In the genomic region with DNA sequence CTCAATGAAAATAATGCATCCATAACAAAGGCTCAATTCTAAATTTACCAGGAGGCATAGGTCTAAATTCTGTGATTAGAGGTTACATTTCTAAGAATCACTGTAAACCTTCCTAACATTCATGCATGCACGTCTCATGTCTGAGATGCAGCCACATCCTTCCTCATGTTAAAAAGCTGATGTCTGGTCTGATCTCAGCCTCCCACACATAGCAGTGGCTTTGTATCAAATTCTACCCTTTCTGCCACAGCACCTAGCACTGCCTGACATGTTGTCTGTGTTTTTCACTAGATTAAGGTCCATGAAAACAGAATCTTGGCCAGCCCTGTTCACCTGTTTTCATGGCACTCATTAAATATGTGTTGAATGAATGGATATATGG, we compare ENCODE assay signal across 11 cellular contexts.
DNase-seq lines count a peak whose midpoint lies in the region; ATAC-seq and TF ChIP-seq lines count a peak whose summit lies in the region.
"Had no signal": no experiment of that assay in that cellular context is flagged by ENCODE, and none has a peak within 500 bp of the region (broad histone marks: within the 10 kb centered on the region; RNA-seq: fewer than 3 reads in every experiment).

No MANE protein-coding gene starts in this region.

- POLR2A ChIA-PET in CD8-positive, alpha-beta memory T cell (lab: Charles Lee), result no interaction called here

- peak overlapping the region in 3 of 7 donors; percentile 3 to 49 (median 44) for H3K4me3 Mint-ChIP-seq in CD8-positive, alpha-beta memory T cell
- H3K4me3 Mint-ChIP-seq in central memory CD8-positive, alpha-beta T cell, result no peak overlapping the region
- H3K4me3 Mint-ChIP-seq: activated naive CD4-positive, alpha-beta T cell treated with anti-CD3 and anti-CD28 coated beads, Interleukin-2, amount 50 U/mL, for 24 hours had no signal

- H3K27me3 ChIP-seq in CD8-positive, alpha-beta memory T cell (ENCODE audit: insufficient read depth, low read length, poor library complexity, severe bottlenecking), result no peaks in the 10 kb centered on the region
- no peaks in the 10 kb centered on the region for H3K27me3 ChIP-seq in OCI-LY1 (ENCODE audit: insufficient read depth, low read length)
- H3K27me3 ChIP-seq in osteoblast (ENCODE audit: insufficient read depth, low read length), result no peaks in the 10 kb centered on the region
- H3K27me3 ChIP-seq: gastrocnemius medialis had no signal

- no peaks in the 10 kb centered on the region for H3K9me2 ChIP-seq in OCI-LY1 (ENCODE audit: low read depth, low read length)

- H3K36me3 Mint-ChIP-seq in CD8-positive, alpha-beta memory T cell, result peaks cover 0 to 23% (median under 1%) of the 10 kb centered on the region in 3 donors
- no peaks in the 10 kb centered on the region for H3K36me3 Mint-ChIP-seq in central memory CD8-positive, alpha-beta T cell (ENCODE audit: insufficient read depth)

- H3K4me1 Mint-ChIP-seq in CD8-positive, alpha-beta memory T cell, result peaks cover 8 to 16% (median 14%) of the 10 kb centered on the region in 3 donors
- peaks cover 10% of the 10 kb centered on the region for H3K4me1 Mint-ChIP-seq in central memory CD8-positive, alpha-beta T cell

- no peak overlapping the region for H3K4me3 ChIP-seq in CD8-positive, alpha-beta memory T cell (ENCODE audit: low read length)
- H3K4me3 ChIP-seq in OCI-LY1 (ENCODE audit: low read depth, low read length, poor library complexity, severe bottlenecking) (no peak overlapping the region), osteoblast (ENCODE audit: insufficient read depth, low read length) (no peak overlapping the region)
- H3K4me3 ChIP-seq: gastrocnemius medialis had no signal

- TF ChIP-seq CTCF in OCI-LY1 (IDR thresholded peaks at IDR 0.05; ENCODE audit: low read length) (no peak), osteoblast (IDR thresholded peaks at IDR 0.05; ENCODE audit: extremely low read depth, low read depth, low read length) (no peak)

- no peak overlapping the region for H3K27ac ChIP-seq in CD8-positive, alpha-beta memory T cell (ENCODE audit: low read depth, low read length)
- peak overlapping the region; percentile 7 for H3K27ac ChIP-seq in OCI-LY1 (ENCODE audit: low read depth, low read length, poor library complexity, severe bottlenecking)
- peak overlapping the region; percentile 70 for H3K27ac ChIP-seq in osteoblast (ENCODE audit: low read depth, low read length)

- CTCF ChIA-PET in CD8-positive, alpha-beta memory T cell (lab: Charles Lee), result no interaction called here

- peaks cover 5% of the 10 kb centered on the region for H3K4me1 ChIP-seq in CD8-positive, alpha-beta memory T cell (ENCODE audit: insufficient read depth, low read length)
- H3K4me1 ChIP-seq in OCI-LY1 (ENCODE audit: insufficient read depth, low read length, severe bottlenecking) (peaks cover 3% of the 10 kb centered on the region), osteoblast (ENCODE audit: insufficient read depth, low read length) (peaks cover 25% of the 10 kb centered on the region)

- H3K27me3 Mint-ChIP-seq in CD8-positive, alpha-beta memory T cell, result no peaks in the 10 kb centered on the region
- no peaks in the 10 kb centered on the region for H3K27me3 Mint-ChIP-seq in central memory CD8-positive, alpha-beta T cell
- H3K27me3 Mint-ChIP-seq: activated naive CD4-positive, alpha-beta T cell treated with anti-CD3 and anti-CD28 coated beads, Interleukin-2, amount 50 U/mL, for 24 hours had no signal

- peak overlapping the region in 6 of 8 donors; percentile 8 to 85 (median 30) for H3K27ac Mint-ChIP-seq in CD8-positive, alpha-beta memory T cell
- H3K27ac Mint-ChIP-seq in central memory CD8-positive, alpha-beta T cell (ENCODE audit: low read depth), result no peak overlapping the region
- H3K27ac Mint-ChIP-seq: activated naive CD4-positive, alpha-beta T cell treated with anti-CD3 and anti-CD28 coated beads, Interleukin-2, amount 50 U/mL, for 24 hours had no signal

- H2AFZ ChIP-seq in OCI-LY1 (ENCODE audit: low read length) (no peak overlapping the region), osteoblast (ENCODE audit: low read length) (peak overlapping the region; percentile 15)

- ATAC-seq in central memory CD8-positive, alpha-beta T cell (replicated peaks; ENCODE audit: extremely low read depth, poor library complexity, severe bottlenecking), result peak; percentile 65
- ATAC-seq in HG03159 (IDR thresholded peaks at IDR 0.05; ENCODE audit: unreplicated experiment), result no peak

- H3K9me3 Mint-ChIP-seq in CD8-positive, alpha-beta memory T cell, result peaks cover 3 to 22% (median 18%) of the 10 kb centered on the region in 5 donors
- H3K9me3 Mint-ChIP-seq in central memory CD8-positive, alpha-beta T cell, result no peaks in the 10 kb centered on the region

- H3K9me3 ChIP-seq in CD8-positive, alpha-beta memory T cell (ENCODE audit: low read length), result no peaks in the 10 kb centered on the region
- peaks cover 2% of the 10 kb centered on the region; the same call in 1 of the 2 replicates for H3K9me3 ChIP-seq in OCI-LY1 (ENCODE audit: low read length)
- H3K9me3 ChIP-seq in osteoblast (ENCODE audit: low read depth, low read length), result peaks cover 5% of the 10 kb centered on the region
- H3K9me3 ChIP-seq: gastrocnemius medialis had no signal

- no peaks in the 10 kb centered on the region for H4K20me1 ChIP-seq in OCI-LY1 (ENCODE audit: insufficient read depth, low read length)
- H4K20me1 ChIP-seq in osteoblast (ENCODE audit: insufficient read depth, low read length), result no peaks in the 10 kb centered on the region

- no peak overlapping the region for H3K9ac ChIP-seq in OCI-LY1 (ENCODE audit: low read length)

- H3K4me2 ChIP-seq in OCI-LY1 (ENCODE audit: low read length), result no peak overlapping the region
- peak overlapping the region; percentile 51 for H3K4me2 ChIP-seq in osteoblast (ENCODE audit: insufficient read depth, low read length)

- H3K79me2 ChIP-seq in OCI-LY1 (ENCODE audit: insufficient read depth, low read length) (no peaks in the 10 kb centered on the region), osteoblast (ENCODE audit: insufficient read depth, low read length) (no peaks in the 10 kb centered on the region)

- H3F3A ChIP-seq in OCI-LY1 (ENCODE audit: insufficient read depth, low read length), result no peaks in the 10 kb centered on the region

- H3K36me3 ChIP-seq in CD8-positive, alpha-beta memory T cell (ENCODE audit: insufficient read depth, low read length), result no peaks in the 10 kb centered on the region
- H3K36me3 ChIP-seq in OCI-LY1 (ENCODE audit: insufficient read depth, low read length) (no peaks in the 10 kb centered on the region), osteoblast (ENCODE audit: insufficient read depth, low read length) (no peaks in the 10 kb centered on the region)
- H3K36me3 ChIP-seq: gastrocnemius medialis had no signal

- peak in 2 of 5 donors; percentile 1 to 14 for DNase-seq in CD8-positive, alpha-beta memory T cell
- DNase-seq in central memory CD8-positive, alpha-beta T cell (ENCODE audit: low spot score in 2 of 2), result no peak
- no peak for DNase-seq in osteoblast (ENCODE audit: insufficient read length, low spot score, missing footprints)
- no peak for DNase-seq in activated CD4-positive, CD25-positive, alpha-beta regulatory T cell treated with anti-CD3 and anti-CD28 coated beads, Interleukin-2, amount 50 U/mL, for 72 hours
- DNase-seq in effector CD8-positive, alpha-beta T cell (lab: John Stamatoyannopoulos, UW), result no peak
- DNase-seq: COR-L47, gastrocnemius medialis, NCI-H226 had no signal
